ENCODE assay signal across 8 cellular contexts in the genomic region with DNA sequence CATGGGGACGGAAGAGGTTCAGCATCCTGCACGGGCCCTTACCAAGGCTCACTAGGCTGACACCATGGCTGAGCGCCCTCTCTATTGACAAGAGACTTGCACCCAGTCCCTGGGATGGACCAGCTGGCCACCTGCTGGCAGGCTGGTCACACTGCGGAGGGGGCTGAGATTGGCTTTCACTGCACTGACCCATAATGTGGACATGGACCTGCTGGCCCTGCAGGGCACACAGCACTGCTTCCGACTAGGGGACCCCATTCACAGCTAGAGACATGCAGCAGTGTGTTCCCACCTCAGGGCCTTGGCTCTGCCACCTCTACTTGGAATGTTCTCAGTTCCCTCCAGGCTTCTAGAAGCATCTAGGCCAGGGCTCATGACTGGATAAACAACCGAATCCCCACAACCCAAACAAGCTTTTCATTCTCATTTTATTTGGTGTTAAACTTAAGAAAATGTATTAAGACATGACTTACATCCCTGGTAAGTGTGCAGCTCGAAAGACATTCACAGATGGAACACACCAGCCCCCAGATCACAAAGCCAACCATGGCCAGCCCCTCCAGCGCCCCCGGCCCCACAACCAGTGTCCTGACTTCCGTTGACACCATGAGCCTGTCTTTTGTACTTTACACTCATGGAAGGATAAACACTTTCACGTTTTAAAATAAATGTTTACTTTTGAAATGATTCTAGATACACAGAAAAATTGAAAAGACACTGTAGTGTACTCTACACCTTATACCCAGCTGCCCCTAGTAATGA. TPM values are rescaled to one million over a fixed set of nuclear protein-coding genes. Genes with fewer than 3 reads are reported as not detected.
DNase-seq lines count a peak whose midpoint lies in the region; ATAC-seq, FAIRE-seq and TF ChIP-seq lines count a peak whose summit lies in the region.

No MANE protein-coding gene starts in this region.

- H3K4me3 ChIP-seq in AG09309 (ENCODE audit: control insufficient read depth, low read depth, low read length) (no peak overlapping the region), GM12878 (no peak overlapping the region), kidney (ENCODE audit: low read length in 2 of 2) (no peak overlapping the region)

- 19% methylated on average over 11 of the region's 11 CpGs for whole genome bisulfite sequencing in GM12878 (ENCODE audit: insufficient coverage, insufficient replicate concordance, low lambda C conversion rate, missing lambda C conversion rate)

- TF ChIP-seq CTCF in AG09309 (IDR thresholded peaks at IDR 0.05; ENCODE audit: control insufficient read depth, insufficient read depth, low read depth, low read length, missing control alignments) = peak; percentile 96
- TF ChIP-seq CTCF in GM12878 (IDR thresholded peaks at IDR 0.05 in 2 of 3, conservative IDR thresholded peaks at IDR 0.05 in 1 of 3; ENCODE audit: control insufficient read depth in 2 of 3, extremely low read depth in 1 of 3, insufficient read depth in 1 of 3, low read depth in 3 of 3, low read length in 3 of 3) = peak; percentile 72 to 83 (median 78)
- TF ChIP-seq CTCF in kidney (IDR thresholded peaks at IDR 0.05; ENCODE audit: borderline replicate concordance, extremely low read depth, insufficient read depth) = peak; percentile 78

- ATAC-seq in GM12878 = peak; percentile 97

- H3K4me1 ChIP-seq in GM12878 (ENCODE audit: control insufficient read depth, insufficient read depth, low read length) (no peaks in the 10 kb centered on the region), kidney (ENCODE audit: control insufficient read depth in 1 of 2, insufficient read depth in 1 of 2, low read depth in 1 of 2, low read length in 2 of 2) (no peaks in the 10 kb centered on the region)

- FAIRE-seq in GM12878 (lab: Jason Lieb, UNC) = no peak
- FAIRE-seq in kidney (lab: Jason Lieb, UNC) = no peak

- SMC1A ChIA-PET in GM12878 (lab: Charles Lee; ENCODE audit: uncharacterized antibody, unreplicated experiment) = interaction anchor here (1.6 to 2.2 kb wide), 5 partner anchors 13 to 203 kb away, joined by 4 to 10 read pairs (median 7); partner anchors contain the start of gene ZBTB17

- DNase-seq in AG09309 (ENCODE audit: low read depth) = no peak
- DNase-seq in GOT3 (lab: John Stamatoyannopoulos, UW) = peak; percentile 20
- peak; percentile 28 for DNase-seq in T-helper 9 cell
- DNase-seq in GM12878 (ENCODE audit: low read depth, low spot score) = no peak
- DNase-seq in kidney = peak; percentile 86
- DNase-seq in stimulated activated CD4-positive, alpha-beta T cell treated with anti-CD3 and anti-CD28 coated beads, TNF-alpha, amount 100 ng/mL, for 24 hours (ENCODE audit: low read depth in 3 of 3) = peak in 2 of 3 experiments; percentile 11 to 45
- no peak for DNase-seq in NCI-H526 treated with DMSO at 0.1 percent for 48 hours (lab: John Stamatoyannopoulos, UW)
- DNase-seq in NCI-H2107 (lab: John Stamatoyannopoulos, UW) = no peak

- H3K9ac ChIP-seq in GM12878 (ENCODE audit: control insufficient read depth, insufficient read depth, low read length) (no peak overlapping the region), kidney (ENCODE audit: low read length in 2 of 2) (no peak overlapping the region)

- in situ Hi-C loops in GM12878 (cut with MboI) = no loop called here

- CTCF ChIA-PET in GM12878 (lab: Yijun Ruan, JAX) = interaction anchor here (0.5 to 2.6 kb wide), 17 partner anchors 11 to 203 kb away, joined by 3 to 14 read pairs (median 3); partner anchors contain the start of gene UQCRHL

- no peaks in the 10 kb centered on the region for H3K36me3 ChIP-seq in GM12878 (ENCODE audit: control insufficient read depth in 2 of 2, insufficient read depth in 2 of 2, low read length in 1 of 2)
- no peaks in the 10 kb centered on the region for H3K36me3 ChIP-seq in kidney (ENCODE audit: control insufficient read depth in 1 of 2, insufficient read depth in 2 of 2, low read length in 2 of 2)

- no peak overlapping the region for H2AFZ ChIP-seq in GM12878 (ENCODE audit: control insufficient read depth, low read depth, low read length)

- POLR2A ChIA-PET in GM12878 (lab: Charles Lee) = interaction anchor here (0.5 kb wide), 1 partner anchor 18 kb away, joined by 3 read pairs; no protein-coding TSS in a partner anchor

- no peak overlapping the region for H3K4me2 ChIP-seq in GM12878 (ENCODE audit: control insufficient read depth, insufficient read depth)

- RAD21 ChIA-PET in GM12878 (lab: Charles Lee; ENCODE audit: unreplicated experiment) = interaction anchor here (0.6 to 2.4 kb wide), 4 partner anchors 8 to 203 kb away, joined by 3 to 11 read pairs (median 4); no protein-coding TSS in a partner anchor

- no peak for TF ChIP-seq POLR2A in GM12878 (IDR thresholded peaks at IDR 0.05; ENCODE audit: low read depth, low read length)

- BruUV-seq in GM12878 (replicated peaks; lab: Mats Ljungman, UMichigan) = no TSS peak

- H3K27me3 ChIP-seq in GM12878 (replicated peaks in 1 of 2; ENCODE audit: control insufficient read depth in 2 of 2, insufficient read depth in 2 of 2, low read length in 1 of 2) = no peaks in the 10 kb centered on the region

- no peak for TF ChIP-seq EP300 in GM12878 (IDR thresholded peaks at IDR 0.05; ENCODE audit: borderline replicate concordance in 1 of 2, control insufficient read depth in 1 of 2, low read depth in 2 of 2, low read length in 2 of 2)

- peak; percentile 85 for TF ChIP-seq RAD21 in GM12878 (IDR thresholded peaks at IDR 0.05; ENCODE audit: insufficient read depth, low read depth, low read length)

- H3K9me3 ChIP-seq in GM12878 (replicated peaks; ENCODE audit: control insufficient read depth, insufficient read depth, low read length) = no peaks in the 10 kb centered on the region
- H3K9me3 ChIP-seq in kidney (ENCODE audit: control insufficient read depth in 1 of 2, low read length in 2 of 2) = no peaks in the 10 kb centered on the region

- intact Hi-C loops in GM12878 (cut with micrococcal nuclease; ENCODE audit: unreplicated experiment) (loop anchor here (1.0 to 5.0 kb wide), 2 partner anchors 37 to 202 kb away; no protein-coding TSS in a partner anchor), kidney (cut with DNase I) (loop anchor here (5.0 kb wide), 1 partner anchor 177 kb away; no protein-coding TSS in a partner anchor)

- no peaks in the 10 kb centered on the region; the same call in 1 of the 2 replicates for H4K20me1 ChIP-seq in GM12878 (ENCODE audit: control insufficient read depth, insufficient read depth)

- H3K27ac ChIP-seq in GM12878 (ENCODE audit: control insufficient read depth, insufficient read depth) (no peak overlapping the region), kidney (ENCODE audit: low read depth in 2 of 2, low read length in 2 of 2) (no peak overlapping the region)

- H3K79me2 ChIP-seq in GM12878 (ENCODE audit: control insufficient read depth, insufficient read depth, low read length) = no peaks in the 10 kb centered on the region

RNA-seq across cellular contexts. Expression of gene SRARP, which starts 9.3 kb away (rescaled TPM):
- not detected in 2 replicates for total RNA-seq in GM12878 (2013; cell fraction: nucleolus; rRNA removed)
- total RNA-seq in GM12878 (2014; rRNA removed) = not detected in 2 replicates
- total RNA-seq in GM12878 (2014; rRNA removed; fragmentation: Illumina TruSeq; extraction: Trizol) = not detected in 2 replicates
- not detected in 2 replicates for total RNA-seq in GM12878 (2021)
- not detected for polyA plus RNA-seq in GM12878 (2011; ENCODE audit: low read depth)
- polyA plus RNA-seq in GM12878 (2011; rRNA removed) = 0.03 TPM in 1 of 2 replicates, not detected in the other
- polyA plus RNA-seq in GM12878 (2011; cell fraction: cytosol; rRNA removed) = 0.01 and 0.02 TPM in 2 replicates
- polyA plus RNA-seq in GM12878 (2011; cell fraction: nucleus; rRNA removed) = 0.03 TPM in 1 of 2 replicates, not detected in the other
- not detected in 2 replicates for polyA plus RNA-seq in GM12878 (2012)
- polyA plus RNA-seq in GM12878 (2014; fragmentation: Illumina TruSeq; extraction: Trizol) = not detected in 2 replicates
- not detected for polyA plus RNA-seq in GM12878 (2014; fragmentation: Nextera tagmentation; extraction: Ambion mirVana)
- polyA plus RNA-seq in GM12878 (2014; rRNA removed) = 0.06 TPM in 1 of 2 replicates, not detected in the other
- not detected for polyA plus RNA-seq in GM12878 (2016; fragmentation: Nextera tagmentation; extraction: Ambion mirVana)
- not detected in 2 replicates for polyA minus RNA-seq in GM12878 (2011; rRNA and poly(A)+ RNA removed)
- polyA minus RNA-seq in GM12878 (2011; cell fraction: cytosol; rRNA and poly(A)+ RNA removed) = not detected in 2 replicates
- not detected in 2 replicates for polyA minus RNA-seq in GM12878 (2011; cell fraction: nucleus; rRNA and poly(A)+ RNA removed)
- 0.22 TPM for total RNA-seq in kidney
- polyA plus RNA-seq in kidney (ENCODE audit: insufficient read depth, low read depth, low replicate concordance) = 4.0 TPM

RNA-seq across cellular contexts. Expression of gene ZBTB17, which starts 18.9 kb away (rescaled TPM):
- total RNA-seq in GM12878 (2013; cell fraction: nucleolus; rRNA removed) = 91.0 and 100 TPM in 2 replicates
- 45.2 and 49.8 TPM in 2 replicates for total RNA-seq in GM12878 (2014; rRNA removed)
- total RNA-seq in GM12878 (2014; rRNA removed; fragmentation: Illumina TruSeq; extraction: Trizol) = 19.5 and 22.2 TPM in 2 replicates
- total RNA-seq in GM12878 (2021) = 51.0 and 59.4 TPM in 2 replicates
- polyA plus RNA-seq in GM12878 (2011; ENCODE audit: low read depth) = 20.6 TPM
- polyA plus RNA-seq in GM12878 (2011; rRNA removed) = 19.4 and 40.4 TPM in 2 replicates
- polyA plus RNA-seq in GM12878 (2011; cell fraction: cytosol; rRNA removed) = 56.9 and 90.5 TPM in 2 replicates
- 320 and 372 TPM in 2 replicates for polyA plus RNA-seq in GM12878 (2011; cell fraction: nucleus; rRNA removed)
- 33.1 and 40.1 TPM in 2 replicates for polyA plus RNA-seq in GM12878 (2012)
- polyA plus RNA-seq in GM12878 (2014; fragmentation: Illumina TruSeq; extraction: Trizol) = 3.9 and 11.1 TPM in 2 replicates
- 1 to 10 TPM in 1 of 2 experiments, under 1 TPM in 1; 0.87 to 4.3 TPM for polyA plus RNA-seq in GM12878 (2014; fragmentation: Nextera tagmentation; extraction: Ambion mirVana)
- polyA plus RNA-seq in GM12878 (2014; rRNA removed) = 43.7 and 59.6 TPM in 2 replicates
- 10 to 100 TPM; 36.9 to 44.1 TPM for polyA plus RNA-seq in GM12878 (2016; fragmentation: Nextera tagmentation; extraction: Ambion mirVana)
- polyA minus RNA-seq in GM12878 (2011; rRNA and poly(A)+ RNA removed) = 44.9 and 67.3 TPM in 2 replicates
- polyA minus RNA-seq in GM12878 (2011; cell fraction: cytosol; rRNA and poly(A)+ RNA removed) = 24.6 and 29.4 TPM in 2 replicates
- 41.5 and 74.8 TPM in 2 replicates for polyA minus RNA-seq in GM12878 (2011; cell fraction: nucleus; rRNA and poly(A)+ RNA removed)
- total RNA-seq in kidney = 41.5 TPM
- 33.1 TPM for polyA plus RNA-seq in kidney (ENCODE audit: insufficient read depth, low read depth, low replicate concordance)

RNA-seq across cellular contexts. Expression of gene HSPB7, which starts 23.1 kb away (rescaled TPM):
- not detected in 2 replicates for total RNA-seq in GM12878 (2013; cell fraction: nucleolus; rRNA removed)
- total RNA-seq in GM12878 (2014; rRNA removed) (not detected in 2 replicates), GM12878 (2014; rRNA removed; fragmentation: Illumina TruSeq; extraction: Trizol) (not detected in 2 replicates), GM12878 (2021) (0.21 TPM in 1 of 2 replicates, not detected in the other), kidney (29.1 TPM)
- polyA plus RNA-seq in GM12878 (2011; ENCODE audit: low read depth) = not detected
- polyA plus RNA-seq in GM12878 (2011; rRNA removed) (not detected in 2 replicates), GM12878 (2014; fragmentation: Illumina TruSeq; extraction: Trizol) (not detected in 2 replicates), GM12878 (2014; fragmentation: Nextera tagmentation; extraction: Ambion mirVana) (not detected), GM12878 (2014; rRNA removed) (not detected in 2 replicates), GM12878 (2016; fragmentation: Nextera tagmentation; extraction: Ambion mirVana) (under 1 TPM in 1 of 2 experiments, not detected in 1; 0.34 TPM), kidney (ENCODE audit: insufficient read depth, low read depth, low replicate concordance) (17.0 TPM)
- not detected in 2 replicates for polyA plus RNA-seq in GM12878 (2011; cell fraction: cytosol; rRNA removed)
- polyA plus RNA-seq in GM12878 (2011; cell fraction: nucleus; rRNA removed) = not detected in 2 replicates
- polyA plus RNA-seq in GM12878 (2012) = 0.08 and 0.27 TPM in 2 replicates
- not detected in 2 replicates for polyA minus RNA-seq in GM12878 (2011; rRNA and poly(A)+ RNA removed)
- not detected in 2 replicates for polyA minus RNA-seq in GM12878 (2011; cell fraction: cytosol; rRNA and poly(A)+ RNA removed)
- polyA minus RNA-seq in GM12878 (2011; cell fraction: nucleus; rRNA and poly(A)+ RNA removed) = 0.12 TPM in 1 of 2 replicates, not detected in the other

RNA-seq across cellular contexts. Expression of gene CLCNKA, which starts 27.1 kb away (rescaled TPM):
- 1.7 and 1.8 TPM in 2 replicates for total RNA-seq in GM12878 (2013; cell fraction: nucleolus; rRNA removed)
- total RNA-seq in GM12878 (2014; rRNA removed) (not detected in 2 replicates), GM12878 (2014; rRNA removed; fragmentation: Illumina TruSeq; extraction: Trizol) (not detected in 2 replicates), GM12878 (2021) (0.08 TPM in 1 of 2 replicates, not detected in the other), kidney (7.8 TPM)
- polyA plus RNA-seq in GM12878 (2011; ENCODE audit: low read depth) = 0.13 TPM
- polyA plus RNA-seq in GM12878 (2011; rRNA removed) (0.05 and 0.06 TPM in 2 replicates), GM12878 (2014; fragmentation: Illumina TruSeq; extraction: Trizol) (not detected in 2 replicates), GM12878 (2014; fragmentation: Nextera tagmentation; extraction: Ambion mirVana) (under 1 TPM in 1 of 2 experiments, not detected in 1; 0.02 TPM), GM12878 (2014; rRNA removed) (0.10 and 0.23 TPM in 2 replicates), GM12878 (2016; fragmentation: Nextera tagmentation; extraction: Ambion mirVana) (under 1 TPM in 1 of 2 experiments, not detected in 1; 0.15 TPM), kidney (ENCODE audit: insufficient read depth, low read depth, low replicate concordance) (187 TPM)
- 0.04 and 0.25 TPM in 2 replicates for polyA plus RNA-seq in GM12878 (2011; cell fraction: cytosol; rRNA removed)
- 1.8 and 2.5 TPM in 2 replicates for polyA plus RNA-seq in GM12878 (2011; cell fraction: nucleus; rRNA removed)
- 0.25 and 0.26 TPM in 2 replicates for polyA plus RNA-seq in GM12878 (2012)
- 0.52 TPM in 1 of 2 replicates, not detected in the other for polyA minus RNA-seq in GM12878 (2011; rRNA and poly(A)+ RNA removed)
- not detected in 2 replicates for polyA minus RNA-seq in GM12878 (2011; cell fraction: cytosol; rRNA and poly(A)+ RNA removed)
- polyA minus RNA-seq in GM12878 (2011; cell fraction: nucleus; rRNA and poly(A)+ RNA removed) = 0.19 and 1.2 TPM in 2 replicates

RNA-seq across cellular contexts. Expression of gene CLCNKB, which starts 48.8 kb away (rescaled TPM):
- total RNA-seq in GM12878 (2013; cell fraction: nucleolus; rRNA removed) = not detected in 2 replicates
- not detected in 2 replicates for total RNA-seq in GM12878 (2014; rRNA removed)
- total RNA-seq in GM12878 (2014; rRNA removed; fragmentation: Illumina TruSeq; extraction: Trizol) = not detected in 2 replicates
- not detected in 2 replicates for total RNA-seq in GM12878 (2021)
- polyA plus RNA-seq in GM12878 (2011; ENCODE audit: low read depth) = not detected
- not detected in 2 replicates for polyA plus RNA-seq in GM12878 (2011; rRNA removed)
- polyA plus RNA-seq in GM12878 (2011; cell fraction: cytosol; rRNA removed) = not detected in 2 replicates
- polyA plus RNA-seq in GM12878 (2011; cell fraction: nucleus; rRNA removed) = not detected in 2 replicates
- not detected in 2 replicates for polyA plus RNA-seq in GM12878 (2012)
- polyA plus RNA-seq in GM12878 (2014; fragmentation: Illumina TruSeq; extraction: Trizol) = not detected in 2 replicates
- polyA plus RNA-seq in GM12878 (2014; fragmentation: Nextera tagmentation; extraction: Ambion mirVana) = under 1 TPM in 1 of 2 experiments, not detected in 1; 0.05 TPM
- polyA plus RNA-seq in GM12878 (2014; rRNA removed) = not detected in 2 replicates
- polyA plus RNA-seq in GM12878 (2016; fragmentation: Nextera tagmentation; extraction: Ambion mirVana) = not detected
- polyA minus RNA-seq in GM12878 (2011; rRNA and poly(A)+ RNA removed) = not detected in 2 replicates
- not detected in 2 replicates for polyA minus RNA-seq in GM12878 (2011; cell fraction: cytosol; rRNA and poly(A)+ RNA removed)
- not detected in 2 replicates for polyA minus RNA-seq in GM12878 (2011; cell fraction: nucleus; rRNA and poly(A)+ RNA removed)
- total RNA-seq in kidney = 60.6 TPM
- polyA plus RNA-seq in kidney (ENCODE audit: insufficient read depth, low read depth, low replicate concordance) = 519 TPM

Comparison
In these comparisons a context has a peak if more than half of its experiments do, and no peak if none do; other contexts are left out.
1. DNase-seq: peak in GOT3 (single experiment), T-helper 9 cell (single experiment), kidney (single experiment) and stimulated activated CD4-positive, alpha-beta T cell treated with anti-CD3 and anti-CD28 coated beads, TNF-alpha, amount 100 ng/mL, for 24 hours (2 of 3); none in AG09309 (single experiment), GM12878 (single experiment), NCI-H526 treated with DMSO at 0.1 percent for 48 hours (single experiment) and NCI-H2107 (single experiment).
2. RNA of gene HSPB7, which starts 23.1 kb away (total RNA-seq): 29.1 TPM in kidney (single experiment); 0.21 TPM in GM12878; every median in the first group is over 10 times any median in the second.
3. Peak in every context shown above with its lines, with median percentiles within 50 percentile points of each other: CTCF ChIP-seq.